Comparison of ENCODE assay signal across 15 cellular contexts in the genomic region with DNA sequence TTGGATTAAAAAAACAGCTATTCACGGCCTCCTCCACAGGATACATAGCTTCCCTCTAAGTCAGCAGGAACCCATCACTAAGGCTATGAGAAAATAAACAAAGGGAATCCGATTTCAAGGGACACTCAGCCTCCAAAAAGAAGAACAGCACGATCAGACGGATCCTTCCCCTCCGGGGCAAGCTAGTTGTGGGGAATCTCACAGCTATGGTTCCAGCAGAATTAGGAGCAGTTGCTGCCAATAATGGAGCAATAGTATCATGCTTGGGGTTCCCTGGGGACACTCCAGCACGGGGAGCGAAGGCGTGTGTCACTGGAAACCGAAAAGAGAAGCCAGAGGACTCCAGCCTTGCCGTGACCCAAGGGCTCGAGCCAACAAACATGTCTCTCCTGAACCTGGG.
DNase-seq lines count a peak whose midpoint lies in the region; ATAC-seq and TF ChIP-seq lines count a peak whose summit lies in the region.
"Had no signal": no experiment of that assay in that cellular context is flagged by ENCODE, and none has a peak within 500 bp of the region (broad histone marks: within the 10 kb centered on the region; RNA-seq: fewer than 3 reads in every experiment).

No MANE protein-coding gene starts in this region.

- dilution Hi-C loops in IMR-90 (cut with HindIII; ENCODE audit: low sequenced_read_pairs, unreplicated experiment), result no loop called here

- H3K36me3 ChIP-seq in IMR-90 (ENCODE audit: control insufficient read depth, insufficient read depth, low read length), result no peaks in the 10 kb centered on the region
- no peaks in the 10 kb centered on the region for H3K36me3 ChIP-seq in esophagus squamous epithelium
- no peaks in the 10 kb centered on the region for H3K36me3 ChIP-seq in mucosa of descending colon (ENCODE audit: low read depth)
- no peaks in the 10 kb centered on the region for H3K36me3 ChIP-seq in tibial artery

- no peak for TF ChIP-seq CTCF in IMR-90 (conservative IDR thresholded peaks at IDR 0.05; ENCODE audit: low read depth, low read length)
- no peak for TF ChIP-seq CTCF in esophagus squamous epithelium (IDR thresholded peaks at IDR 0.05)
- TF ChIP-seq CTCF in mucosa of descending colon (IDR thresholded peaks at IDR 0.05), result no peak
- no peak for TF ChIP-seq CTCF in tibial artery (IDR thresholded peaks at IDR 0.05)

- no peaks in the 10 kb centered on the region for H3K79me1 ChIP-seq in IMR-90 (ENCODE audit: low read depth in 1 of 2, low read length in 2 of 2)

- H3K4me1 Mint-ChIP-seq in activated naive CD8-positive, alpha-beta T cell treated with anti-CD3 and anti-CD28 coated beads, Interleukin-2, amount 50 U/mL, for 24 hours, result no peaks in the 10 kb centered on the region
- H3K4me1 Mint-ChIP-seq: activated naive CD4-positive, alpha-beta T cell treated with anti-CD3 and anti-CD28 coated beads, Interleukin-2, amount 10 ng/mL, durations not matched to agents 7 days and 5 days had no signal

- H4K5ac ChIP-seq in IMR-90 (ENCODE audit: low read depth, low read length), result peak overlapping the region; percentile 33

- H4K8ac ChIP-seq in IMR-90 (ENCODE audit: low read depth in 2 of 2, low read length in 2 of 2), result peak overlapping the region; percentile 61 to 90

- no peak overlapping the region for H3K4me3 Mint-ChIP-seq in activated naive CD8-positive, alpha-beta T cell treated with anti-CD3 and anti-CD28 coated beads, Interleukin-2, amount 50 U/mL, for 24 hours
- H3K4me3 Mint-ChIP-seq: activated naive CD4-positive, alpha-beta T cell treated with anti-CD3 and anti-CD28 coated beads, Interleukin-2, amount 10 ng/mL, durations not matched to agents 7 days and 5 days had no signal

- no TSS peak for BruUV-seq in IMR-90 (replicated peaks; lab: Mats Ljungman, UMichigan)

- no peaks in the 10 kb centered on the region for H3K9me3 Mint-ChIP-seq in activated naive CD8-positive, alpha-beta T cell treated with anti-CD3 and anti-CD28 coated beads, Interleukin-2, amount 50 U/mL, for 24 hours
- H3K9me3 Mint-ChIP-seq: activated naive CD4-positive, alpha-beta T cell treated with anti-CD3 and anti-CD28 coated beads, Interleukin-2, amount 10 ng/mL, durations not matched to agents 7 days and 5 days had no signal

- peak overlapping the region; percentile 74 for H3K27ac ChIP-seq in IMR-90 (ENCODE audit: insufficient read depth, low read length)
- peak overlapping the region; percentile 41 to 76 (median 57) for H3K27ac ChIP-seq in esophagus squamous epithelium
- peak overlapping the region; percentile 75 to 86 for H3K27ac ChIP-seq in tibial artery
- H3K27ac ChIP-seq: KMS-11 had no signal

- peak overlapping the region; percentile 88 for H3K14ac ChIP-seq in IMR-90 (replicated peaks; ENCODE audit: low read depth, low read length)

- peak overlapping the region; percentile 14 for H2BK5ac ChIP-seq in IMR-90 (ENCODE audit: low read depth, low read length, poor library complexity, severe bottlenecking)

- H3K56ac ChIP-seq in IMR-90 (ENCODE audit: extremely low read depth, insufficient read depth, low read length), result peak overlapping the region; percentile 70; the same call in 1 of the 2 replicates

- peak; percentile 70 for ATAC-seq in IMR-90 (ENCODE audit: low read depth)
- ATAC-seq in mucosa of descending colon, result peak; percentile 45
- no peak for ATAC-seq in activated naive CD8-positive, alpha-beta T cell treated with anti-CD3 and anti-CD28 coated beads, Interleukin-2, amount 50 U/mL, for 24 hours
- ATAC-seq: SK-N-SH treated with all-trans-retinoic acid at 6 μM for 48 hours had no signal

- peak overlapping the region; percentile 71; the same call in 2 of the 3 replicates for H2BK15ac ChIP-seq in IMR-90 (ENCODE audit: low read depth, low read length)

- WGBS in IMR-90 (ENCODE audit: extremely low coverage in 2 of 2, insufficient read length in 1 of 2), 2 experiments, result 91% methylated on average over 6 of the region's 11 CpGs; no CpG with 5 or more reads in 1 of the 2 experiments
- WGBS in esophagus squamous epithelium, 2 donors, result 27 to 36% methylated on average over 3 to 7 of the region's 11 CpGs

- peak overlapping the region; percentile 90 for H2AFZ ChIP-seq in IMR-90 (replicated peaks; ENCODE audit: low read length, poor library complexity)

- peak overlapping the region; percentile 18 for H3K4me2 ChIP-seq in IMR-90 (ENCODE audit: low read depth, low read length)
- H3K4me2 ChIP-seq: KMS-11 had no signal

- H2AK5ac ChIP-seq in IMR-90 (ENCODE audit: low read depth, low read length), result peak overlapping the region; percentile 88

- H3K27ac Mint-ChIP-seq in activated naive CD8-positive, alpha-beta T cell treated with anti-CD3 and anti-CD28 coated beads, Interleukin-2, amount 50 U/mL, for 24 hours, result no peak overlapping the region
- H3K27ac Mint-ChIP-seq: activated naive CD4-positive, alpha-beta T cell treated with anti-CD3 and anti-CD28 coated beads, Interleukin-2, amount 10 ng/mL, durations not matched to agents 7 days and 5 days had no signal

- peak overlapping the region; percentile 86 for H3K18ac ChIP-seq in IMR-90 (ENCODE audit: low read depth, low read length)

- H3K23ac ChIP-seq in IMR-90 (ENCODE audit: low read depth, low read length), result peak overlapping the region; percentile 35

- H3K27me3 Mint-ChIP-seq in activated naive CD8-positive, alpha-beta T cell treated with anti-CD3 and anti-CD28 coated beads, Interleukin-2, amount 50 U/mL, for 24 hours, result peaks cover 2% of the 10 kb centered on the region

- no peaks in the 10 kb centered on the region for H3K9me3 ChIP-seq in IMR-90 (ENCODE audit: control insufficient read depth, insufficient read depth, low read length)
- H3K9me3 ChIP-seq in esophagus squamous epithelium, result no peaks in the 10 kb centered on the region
- no peaks in the 10 kb centered on the region for H3K9me3 ChIP-seq in mucosa of descending colon
- H3K9me3 ChIP-seq in tibial artery, result no peaks in the 10 kb centered on the region

- peak overlapping the region; percentile 35 for H2AK9ac ChIP-seq in IMR-90 (replicated peaks; ENCODE audit: low read depth, low read length, poor library complexity)

- peak overlapping the region; percentile 92 for H4K91ac ChIP-seq in IMR-90 (ENCODE audit: insufficient read depth, low read depth, low read length)

- peak overlapping the region; percentile 93 for H2BK20ac ChIP-seq in IMR-90 (ENCODE audit: low read depth, low read length)

- H4K20me1 ChIP-seq in IMR-90 (ENCODE audit: insufficient read depth, low read length), result no peaks in the 10 kb centered on the region

- CTCF ChIA-PET in IMR-90 (lab: Yijun Ruan, JAX), result interaction anchor here (0.8 kb wide), 1 partner anchor 52 kb away, joined by 4 read pairs; no protein-coding TSS in a partner anchor

- H3K27me3 ChIP-seq in IMR-90 (ENCODE audit: control insufficient read depth, insufficient read depth, low read length) (no peaks in the 10 kb centered on the region), esophagus squamous epithelium (no peaks in the 10 kb centered on the region), tibial artery (no peaks in the 10 kb centered on the region)

- no peak overlapping the region for H3K4me3 ChIP-seq in IMR-90 (ENCODE audit: insufficient read depth, low read depth, low read length)
- H3K4me3 ChIP-seq in esophagus squamous epithelium, result no peak overlapping the region
- H3K4me3 ChIP-seq in mucosa of descending colon, result no peak overlapping the region
- H3K4me3 ChIP-seq in tibial artery, result no peak overlapping the region

- TF ChIP-seq POLR2A in IMR-90 (IDR thresholded peaks at IDR 0.05; ENCODE audit: low read depth, low read length), result no peak
- TF ChIP-seq POLR2A in esophagus squamous epithelium (IDR thresholded peaks at IDR 0.05), result no peak

- H3K4me1 ChIP-seq in IMR-90 (ENCODE audit: control insufficient read depth, insufficient read depth, low read length), result peaks cover 27% of the 10 kb centered on the region
- H3K4me1 ChIP-seq in esophagus squamous epithelium, result peaks cover 0 to 32% (median 2%) of the 10 kb centered on the region in 3 donors
- no peaks in the 10 kb centered on the region for H3K4me1 ChIP-seq in mucosa of descending colon (ENCODE audit: low read depth)
- peaks cover 0 to 49% (median 22%) of the 10 kb centered on the region in 4 donors for H3K4me1 ChIP-seq in tibial artery

- H3K9ac ChIP-seq in IMR-90 (ENCODE audit: low read depth, low read length), result no peak overlapping the region
- H3K9ac ChIP-seq: KMS-11 had no signal

- no peak for TF ChIP-seq RAD21 in IMR-90 (IDR thresholded peaks at IDR 0.05; ENCODE audit: low read length)

- H3K4ac ChIP-seq in IMR-90 (ENCODE audit: low read depth, low read length), result peak overlapping the region; percentile 95

- intact Hi-C loops in IMR-90 (cut with micrococcal nuclease), result no loop called here
- intact Hi-C loops in esophagus squamous epithelium (cut with DNase I), result no loop called here
- intact Hi-C loops in mucosa of descending colon (cut with DNase I, micrococcal nuclease), result no loop called here
- intact Hi-C loops in tibial artery (cut with DNase I; ENCODE audit: low total_unique reads), result loop anchor here (5.0 to 10.0 kb wide), 2 partner anchors 61 to 384 kb away; a partner anchor contains a TSS

- no peaks in the 10 kb centered on the region for H3K36me3 Mint-ChIP-seq in activated naive CD8-positive, alpha-beta T cell treated with anti-CD3 and anti-CD28 coated beads, Interleukin-2, amount 50 U/mL, for 24 hours (ENCODE audit: low read depth)
- H3K36me3 Mint-ChIP-seq: activated naive CD4-positive, alpha-beta T cell treated with anti-CD3 and anti-CD28 coated beads, Interleukin-2, amount 10 ng/mL, durations not matched to agents 7 days and 5 days had no signal

- POLR2A ChIA-PET in IMR-90 (lab: Charles Lee; ENCODE audit: unreplicated experiment), result no interaction called here

- in situ Hi-C loops in IMR-90 (cut with MboI; ENCODE audit: low sequenced_read_pairs) (no loop called here), KBM-7 (cut with MboI; ENCODE audit: low pct_unique_long_range_greater_than_20kb, low sequenced_read_pairs) (no loop called here)

- peaks cover 27% of the 10 kb centered on the region for H3K9me1 ChIP-seq in IMR-90 (ENCODE audit: insufficient read depth, low read length)

- peak overlapping the region; percentile 96 for H2BK120ac ChIP-seq in IMR-90 (ENCODE audit: low read depth, low read length)

- DNase-seq in IMR-90 (peak; percentile 80), esophagus squamous epithelium (lab: John Stamatoyannopoulos, UW) (no peak), mucosa of descending colon (peak in 1 of 3 donors; percentile 20), tibial artery (peak; percentile 89 to 93), KBM-7 (no peak), cortex of kidney (lab: John Stamatoyannopoulos, UW) (no peak)
- DNase-seq in effector CD8-positive, alpha-beta T cell (lab: John Stamatoyannopoulos, UW), result no peak
- no peak for DNase-seq in activated naive CD8-positive, alpha-beta T cell treated with anti-CD3 and anti-CD28 coated beads, Interleukin-2, amount 50 U/mL, for 24 hours
- DNase-seq: activated CD4-positive, alpha-beta T cell treated with anti-CD3 and anti-CD28 coated beads for 48 hours; activated naive CD4-positive, alpha-beta T cell treated with anti-CD3 and anti-CD28 coated beads, Interleukin-2, amount 10 ng/mL, durations not matched to agents 7 days and 5 days; Calu3; NCI-H187 treated with DMSO at 0.1 percent for 48 hours; NK-92 treated with Interleukin-12 subunit alpha and Interleukin-12 subunit beta, amount 100 ng/mL, for 24 hours had no signal

Comparison
In these comparisons a context has a peak if more than half of its experiments do, and no peak if none do; other contexts are left out.
1. DNase-seq: peak in IMR-90 (single experiment) and tibial artery (2 of 2); none in esophagus squamous epithelium (single experiment), effector CD8-positive, alpha-beta T cell (single experiment), activated naive CD8-positive, alpha-beta T cell treated with anti-CD3 and anti-CD28 coated beads, Interleukin-2, amount 50 U/mL, for 24 hours (single experiment), KBM-7 (single experiment) and cortex of kidney (single experiment).
2. Peak in every context shown above with its lines, with median percentiles within 50 percentile points of each other: H3K27ac ChIP-seq.